Comparison of ENCODE assay signal across 1 cellular context in the genomic region with DNA sequence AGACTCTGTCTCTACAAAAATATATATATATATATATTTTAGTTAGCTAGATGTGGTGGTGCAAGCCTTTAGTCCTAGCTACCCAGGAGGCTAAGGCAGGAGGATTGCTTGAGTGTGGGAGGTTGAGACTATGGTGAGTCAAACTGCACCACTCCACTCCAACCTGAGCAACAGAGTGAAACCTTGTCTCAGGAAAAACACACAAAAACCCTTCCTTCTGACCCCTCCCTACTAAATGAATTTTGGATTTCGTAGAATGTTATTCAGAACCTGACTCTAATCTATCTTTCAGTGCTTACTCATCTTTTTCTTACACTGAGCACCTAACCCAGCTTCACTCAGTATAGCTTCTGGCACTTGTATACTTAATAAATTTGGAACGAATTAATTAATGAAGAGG.
TF ChIP-seq lines count a peak whose summit lies in the region.

No MANE protein-coding gene starts in this region.

TF ChIP-seq in GM23338, 12 proteins besides CTCF, POLR2A, EP300 and RAD21 (continued from another document):
- TF ChIP-seq, protein P1, sequence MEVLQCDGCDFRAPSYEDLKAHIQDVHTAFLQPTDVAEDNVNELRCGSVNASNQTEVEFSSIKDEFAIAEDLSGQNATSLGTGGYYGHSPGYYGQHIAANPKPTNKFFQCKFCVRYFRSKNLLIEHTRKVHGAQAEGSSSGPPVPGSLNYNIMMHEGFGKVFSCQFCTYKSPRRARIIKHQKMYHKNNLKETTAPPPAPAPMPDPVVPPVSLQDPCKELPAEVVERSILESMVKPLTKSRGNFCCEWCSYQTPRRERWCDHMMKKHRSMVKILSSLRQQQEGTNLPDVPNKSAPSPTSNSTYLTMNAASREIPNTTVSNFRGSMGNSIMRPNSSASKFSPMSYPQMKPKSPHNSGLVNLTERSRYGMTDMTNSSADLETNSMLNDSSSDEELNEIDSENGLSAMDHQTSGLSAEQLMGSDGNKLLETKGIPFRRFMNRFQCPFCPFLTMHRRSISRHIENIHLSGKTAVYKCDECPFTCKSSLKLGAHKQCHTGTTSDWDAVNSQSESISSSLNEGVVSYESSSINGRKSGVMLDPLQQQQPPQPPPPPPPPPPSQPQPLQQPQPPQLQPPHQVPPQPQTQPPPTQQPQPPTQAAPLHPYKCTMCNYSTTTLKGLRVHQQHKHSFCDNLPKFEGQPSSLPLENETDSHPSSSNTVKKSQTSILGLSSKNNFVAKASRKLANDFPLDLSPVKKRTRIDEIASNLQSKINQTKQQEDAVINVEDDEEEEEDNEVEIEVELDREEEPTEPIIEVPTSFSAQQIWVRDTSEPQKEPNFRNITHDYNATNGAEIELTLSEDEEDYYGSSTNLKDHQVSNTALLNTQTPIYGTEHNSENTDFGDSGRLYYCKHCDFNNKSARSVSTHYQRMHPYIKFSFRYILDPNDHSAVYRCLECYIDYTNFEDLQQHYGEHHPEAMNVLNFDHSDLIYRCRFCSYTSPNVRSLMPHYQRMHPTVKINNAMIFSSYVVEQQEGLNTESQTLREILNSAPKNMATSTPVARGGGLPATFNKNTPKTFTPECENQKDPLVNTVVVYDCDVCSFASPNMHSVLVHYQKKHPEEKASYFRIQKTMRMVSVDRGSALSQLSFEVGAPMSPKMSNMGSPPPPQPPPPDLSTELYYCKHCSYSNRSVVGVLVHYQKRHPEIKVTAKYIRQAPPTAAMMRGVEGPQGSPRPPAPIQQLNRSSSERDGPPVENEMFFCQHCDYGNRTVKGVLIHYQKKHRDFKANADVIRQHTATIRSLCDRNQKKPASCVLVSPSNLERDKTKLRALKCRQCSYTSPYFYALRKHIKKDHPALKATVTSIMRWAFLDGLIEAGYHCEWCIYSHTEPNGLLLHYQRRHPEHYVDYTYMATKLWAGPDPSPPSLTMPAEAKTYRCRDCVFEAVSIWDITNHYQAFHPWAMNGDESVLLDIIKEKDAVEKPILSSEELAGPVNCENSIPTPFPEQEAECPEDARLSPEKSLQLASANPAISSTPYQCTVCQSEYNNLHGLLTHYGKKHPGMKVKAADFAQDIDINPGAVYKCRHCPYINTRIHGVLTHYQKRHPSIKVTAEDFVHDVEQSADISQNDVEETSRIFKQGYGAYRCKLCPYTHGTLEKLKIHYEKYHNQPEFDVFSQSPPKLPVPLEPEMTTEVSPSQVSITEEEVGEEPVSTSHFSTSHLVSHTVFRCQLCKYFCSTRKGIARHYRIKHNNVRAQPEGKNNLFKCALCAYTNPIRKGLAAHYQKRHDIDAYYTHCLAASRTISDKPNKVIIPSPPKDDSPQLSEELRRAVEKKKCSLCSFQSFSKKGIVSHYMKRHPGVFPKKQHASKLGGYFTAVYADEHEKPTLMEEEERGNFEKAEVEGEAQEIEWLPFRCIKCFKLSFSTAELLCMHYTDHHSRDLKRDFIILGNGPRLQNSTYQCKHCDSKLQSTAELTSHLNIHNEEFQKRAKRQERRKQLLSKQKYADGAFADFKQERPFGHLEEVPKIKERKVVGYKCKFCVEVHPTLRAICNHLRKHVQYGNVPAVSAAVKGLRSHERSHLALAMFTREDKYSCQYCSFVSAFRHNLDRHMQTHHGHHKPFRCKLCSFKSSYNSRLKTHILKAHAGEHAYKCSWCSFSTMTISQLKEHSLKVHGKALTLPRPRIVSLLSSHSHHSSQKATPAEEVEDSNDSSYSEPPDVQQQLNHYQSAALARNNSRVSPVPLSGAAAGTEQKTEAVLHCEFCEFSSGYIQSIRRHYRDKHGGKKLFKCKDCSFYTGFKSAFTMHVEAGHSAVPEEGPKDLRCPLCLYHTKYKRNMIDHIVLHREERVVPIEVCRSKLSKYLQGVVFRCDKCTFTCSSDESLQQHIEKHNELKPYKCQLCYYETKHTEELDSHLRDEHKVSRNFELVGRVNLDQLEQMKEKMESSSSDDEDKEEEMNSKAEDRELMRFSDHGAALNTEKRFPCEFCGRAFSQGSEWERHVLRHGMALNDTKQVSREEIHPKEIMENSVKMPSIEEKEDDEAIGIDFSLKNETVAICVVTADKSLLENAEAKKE (CRISPR knock-in tag; IDR thresholded peaks at IDR 0.05), result no peak
- TF ChIP-seq CREB1 (CRISPR knock-in tag; IDR thresholded peaks at IDR 0.05; ENCODE audit: low read depth) (no peak), STAT1 (IDR thresholded peaks at IDR 0.05; ENCODE audit: unreplicated experiment) (no peak), ZNF114 (CRISPR knock-in tag; IDR thresholded peaks at IDR 0.05) (no peak), ZNF331 (CRISPR knock-in tag; IDR thresholded peaks at IDR 0.05; ENCODE audit: low read depth) (no peak), EZH2 (IDR thresholded peaks at IDR 0.05; ENCODE audit: low read depth, unreplicated experiment) (no peak), EZH2phosphoT487 (IDR thresholded peaks at IDR 0.05; ENCODE audit: unreplicated experiment) (no peak), POLR2AphosphoS5 (IDR thresholded peaks at IDR 0.05; ENCODE audit: low read depth) (no peak), NANOG (IDR thresholded peaks at IDR 0.05; ENCODE audit: borderline replicate concordance) (no peak)
- TF ChIP-seq, protein P2, sequence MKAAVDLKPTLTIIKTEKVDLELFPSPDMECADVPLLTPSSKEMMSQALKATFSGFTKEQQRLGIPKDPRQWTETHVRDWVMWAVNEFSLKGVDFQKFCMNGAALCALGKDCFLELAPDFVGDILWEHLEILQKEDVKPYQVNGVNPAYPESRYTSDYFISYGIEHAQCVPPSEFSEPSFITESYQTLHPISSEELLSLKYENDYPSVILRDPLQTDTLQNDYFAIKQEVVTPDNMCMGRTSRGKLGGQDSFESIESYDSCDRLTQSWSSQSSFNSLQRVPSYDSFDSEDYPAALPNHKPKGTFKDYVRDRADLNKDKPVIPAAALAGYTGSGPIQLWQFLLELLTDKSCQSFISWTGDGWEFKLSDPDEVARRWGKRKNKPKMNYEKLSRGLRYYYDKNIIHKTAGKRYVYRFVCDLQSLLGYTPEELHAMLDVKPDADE (IDR thresholded peaks at IDR 0.05), result no peak
- TF ChIP-seq, protein P3, sequence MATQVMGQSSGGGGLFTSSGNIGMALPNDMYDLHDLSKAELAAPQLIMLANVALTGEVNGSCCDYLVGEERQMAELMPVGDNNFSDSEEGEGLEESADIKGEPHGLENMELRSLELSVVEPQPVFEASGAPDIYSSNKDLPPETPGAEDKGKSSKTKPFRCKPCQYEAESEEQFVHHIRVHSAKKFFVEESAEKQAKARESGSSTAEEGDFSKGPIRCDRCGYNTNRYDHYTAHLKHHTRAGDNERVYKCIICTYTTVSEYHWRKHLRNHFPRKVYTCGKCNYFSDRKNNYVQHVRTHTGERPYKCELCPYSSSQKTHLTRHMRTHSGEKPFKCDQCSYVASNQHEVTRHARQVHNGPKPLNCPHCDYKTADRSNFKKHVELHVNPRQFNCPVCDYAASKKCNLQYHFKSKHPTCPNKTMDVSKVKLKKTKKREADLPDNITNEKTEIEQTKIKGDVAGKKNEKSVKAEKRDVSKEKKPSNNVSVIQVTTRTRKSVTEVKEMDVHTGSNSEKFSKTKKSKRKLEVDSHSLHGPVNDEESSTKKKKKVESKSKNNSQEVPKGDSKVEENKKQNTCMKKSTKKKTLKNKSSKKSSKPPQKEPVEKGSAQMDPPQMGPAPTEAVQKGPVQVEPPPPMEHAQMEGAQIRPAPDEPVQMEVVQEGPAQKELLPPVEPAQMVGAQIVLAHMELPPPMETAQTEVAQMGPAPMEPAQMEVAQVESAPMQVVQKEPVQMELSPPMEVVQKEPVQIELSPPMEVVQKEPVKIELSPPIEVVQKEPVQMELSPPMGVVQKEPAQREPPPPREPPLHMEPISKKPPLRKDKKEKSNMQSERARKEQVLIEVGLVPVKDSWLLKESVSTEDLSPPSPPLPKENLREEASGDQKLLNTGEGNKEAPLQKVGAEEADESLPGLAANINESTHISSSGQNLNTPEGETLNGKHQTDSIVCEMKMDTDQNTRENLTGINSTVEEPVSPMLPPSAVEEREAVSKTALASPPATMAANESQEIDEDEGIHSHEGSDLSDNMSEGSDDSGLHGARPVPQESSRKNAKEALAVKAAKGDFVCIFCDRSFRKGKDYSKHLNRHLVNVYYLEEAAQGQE (IDR thresholded peaks at IDR 0.05; ENCODE audit: unreplicated experiment), result no peak
